ENCODE assay signal across 28 cellular contexts in the genomic region with DNA sequence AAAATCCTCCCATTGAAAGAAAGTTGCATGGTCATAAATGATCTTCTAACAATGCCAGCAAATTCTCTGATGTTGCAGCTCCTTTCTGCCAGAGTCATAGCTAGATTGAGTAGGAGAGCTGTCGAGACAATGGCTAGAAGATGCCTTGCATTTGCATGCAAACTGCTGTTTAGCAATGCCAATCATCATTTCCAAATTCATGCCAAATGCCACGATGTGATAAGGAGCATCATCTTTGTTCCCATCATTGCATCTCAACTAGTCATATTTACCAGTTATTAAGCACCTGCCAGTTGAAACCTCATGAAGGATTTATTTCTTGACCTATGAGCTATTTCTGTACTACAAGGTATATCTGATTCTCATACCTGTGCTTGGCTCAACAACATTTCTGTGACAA.
"Had no signal": no experiment of that assay in that cellular context is flagged by ENCODE, and none has a peak within 500 bp of the region (broad histone marks: within the 10 kb centered on the region; RNA-seq: fewer than 3 reads in every experiment).

No MANE protein-coding gene starts in this region.

- H3K27me3 ChIP-seq: stomach, suprapubic skin, testis, thyroid gland, tibial artery, tibial nerve, transverse colon, upper lobe of left lung, upper lobe of right lung, uterus, vagina had no signal

- FAIRE-seq: urothelium cell line had no signal

- H3K27me3 Mint-ChIP-seq: stimulated activated naive CD8-positive, alpha-beta T cell treated with anti-CD3 and anti-CD28 coated beads, Interleukin-15, amount 100 ng/mL, for 72 hours; stimulated activated naive CD8-positive, alpha-beta T cell treated with anti-CD3 and anti-CD28 coated beads, Interleukin-15, Interleukin-2, amounts not matched to agents 100 ng/mL and 50 ng/mL, for 24 hours had no signal

- H3K4me1 Mint-ChIP-seq: stimulated activated effector memory CD8-positive, alpha-beta T cell treated with anti-CD3 and anti-CD28 coated beads, Interleukin-12 subunit alpha, Interleukin-12 subunit beta, amount 100 ng/mL, for 72 hours; stimulated activated memory B cell treated with anti-CD40 and anti-IgM and Interleukin-4, amounts not matched to agents 10 μg/mL and 1 μg/mL and 100 μg/mL, for 72 hours; stimulated activated naive CD8-positive, alpha-beta T cell treated with anti-CD3 and anti-CD28 coated beads, Interleukin-15, amount 100 ng/mL, for 72 hours had no signal

- H3K9me3 Mint-ChIP-seq: stimulated activated effector memory CD8-positive, alpha-beta T cell treated with anti-CD3 and anti-CD28 coated beads, Interleukin-12 subunit alpha, Interleukin-12 subunit beta, amount 100 ng/mL, for 72 hours; stimulated activated memory B cell treated with anti-CD40 and anti-IgM and Interleukin-4, amounts not matched to agents 10 μg/mL and 1 μg/mL and 100 μg/mL, for 72 hours; stimulated activated naive B cell treated with anti-CD40 and anti-IgM and Interleukin-4, amounts not matched to agents 10 μg/mL and 1 μg/mL and 100 μg/mL, for 72 hours; stimulated activated naive CD8-positive, alpha-beta T cell treated with anti-CD3 and anti-CD28 coated beads, Interleukin-15, amount 100 ng/mL, for 72 hours; stimulated activated naive CD8-positive, alpha-beta T cell treated with anti-CD3 and anti-CD28 coated beads, Interleukin-15, Interleukin-2, amounts not matched to agents 100 ng/mL and 50 ng/mL, for 24 hours had no signal

- H3K36me3 ChIP-seq: stomach, suprapubic skin, thoracic aorta, thyroid gland, tibial artery, tibial nerve, transverse colon, upper lobe of left lung, upper lobe of right lung, uterus, vagina had no signal

- H3K27ac Mint-ChIP-seq: stimulated activated effector memory CD8-positive, alpha-beta T cell treated with anti-CD3 and anti-CD28 coated beads, Interleukin-12 subunit alpha, Interleukin-12 subunit beta, amount 100 ng/mL, for 72 hours; stimulated activated memory B cell treated with anti-CD40 and anti-IgM and Interleukin-4, amounts not matched to agents 10 μg/mL and 1 μg/mL and 100 μg/mL, for 72 hours; stimulated activated naive B cell treated with anti-CD40 and anti-IgM and Interleukin-4, amounts not matched to agents 10 μg/mL and 1 μg/mL and 100 μg/mL, for 72 hours; stimulated activated naive CD8-positive, alpha-beta T cell treated with anti-CD3 and anti-CD28 coated beads, Interleukin-15, amount 100 ng/mL, for 72 hours; stimulated activated naive CD8-positive, alpha-beta T cell treated with anti-CD3 and anti-CD28 coated beads, Interleukin-15, Interleukin-2, amounts not matched to agents 100 ng/mL and 50 ng/mL, for 24 hours had no signal

- H3K4me3 ChIP-seq: stomach, suprapubic skin, testis, thoracic aorta, thyroid gland, tibial artery, tibial nerve, transverse colon, upper lobe of left lung, upper lobe of right lung, uterus, vagina had no signal

- H3K36me3 Mint-ChIP-seq: stimulated activated effector memory CD8-positive, alpha-beta T cell treated with anti-CD3 and anti-CD28 coated beads, Interleukin-12 subunit alpha, Interleukin-12 subunit beta, amount 100 ng/mL, for 72 hours; stimulated activated memory B cell treated with anti-CD40 and anti-IgM and Interleukin-4, amounts not matched to agents 10 μg/mL and 1 μg/mL and 100 μg/mL, for 72 hours; stimulated activated naive B cell treated with anti-CD40 and anti-IgM and Interleukin-4, amounts not matched to agents 10 μg/mL and 1 μg/mL and 100 μg/mL, for 72 hours had no signal

- H3K9me3 ChIP-seq: stomach, suprapubic skin, testis, thoracic aorta, thyroid gland, tibial artery, tibial nerve, transverse colon, upper lobe of left lung, upper lobe of right lung, uterus, vagina had no signal

- H3K4me3 Mint-ChIP-seq: stimulated activated effector memory CD8-positive, alpha-beta T cell treated with anti-CD3 and anti-CD28 coated beads, Interleukin-12 subunit alpha, Interleukin-12 subunit beta, amount 100 ng/mL, for 72 hours; stimulated activated memory B cell treated with anti-CD40 and anti-IgM and Interleukin-4, amounts not matched to agents 10 μg/mL and 1 μg/mL and 100 μg/mL, for 72 hours; stimulated activated naive B cell treated with anti-CD40 and anti-IgM and Interleukin-4, amounts not matched to agents 10 μg/mL and 1 μg/mL and 100 μg/mL, for 72 hours; stimulated activated naive CD8-positive, alpha-beta T cell treated with anti-CD3 and anti-CD28 coated beads, Interleukin-15, amount 100 ng/mL, for 72 hours; stimulated activated naive CD8-positive, alpha-beta T cell treated with anti-CD3 and anti-CD28 coated beads, Interleukin-15, Interleukin-2, amounts not matched to agents 100 ng/mL and 50 ng/mL, for 24 hours had no signal

- DNase-seq: stimulated activated CD4-positive, alpha-beta T cell treated with anti-CD3 and anti-CD28 coated beads, Interleukin-2, amount 100 ng/mL, for 24 hours; stimulated activated CD4-positive, alpha-beta T cell treated with anti-CD3 and anti-CD28 coated beads, Interleukin-2, amount 100 ng/mL, for 48 hours; stimulated activated CD4-positive, alpha-beta T cell treated with anti-CD3 and anti-CD28 coated beads, Interleukin-4, amount 100 ng/mL, for 1 hour; stimulated activated CD4-positive, alpha-beta T cell treated with anti-CD3 and anti-CD28 coated beads, Interleukin-4, amount 100 ng/mL, for 24 hours; stimulated activated CD4-positive, alpha-beta T cell treated with anti-CD3 and anti-CD28 coated beads, Interleukin-4, amount 100 ng/mL, for 4 hours; stimulated activated CD8-positive, alpha-beta memory T cell treated with anti-CD3 and anti-CD28 coated beads, Interleukin-4, amount 100 ng/mL, for 48 hours; stimulated activated naive B cell treated with anti-CD40 and anti-IgM and Interleukin-4, amounts not matched to agents 10 μg/mL and 1 μg/mL and 100 μg/mL, for 72 hours; stimulated activated naive CD4-positive, alpha-beta T cell; stimulated activated naive CD4-positive, alpha-beta T cell treated with Interleukin-2 at 50 U/mL for 16 hours; stimulated activated naive CD8-positive, alpha-beta T cell treated with anti-CD3 and anti-CD28 coated beads, Interleukin-15, amount 100 ng/mL, for 72 hours; stimulated activated naive CD8-positive, alpha-beta T cell treated with anti-CD3 and anti-CD28 coated beads, Interleukin-15, Interleukin-2, amounts not matched to agents 100 U/mL and 50 U/mL, for 24 hours; stomach; substantia nigra; testis; thyroid gland; tibial artery; transverse colon; upper lobe of left lung; upper lobe of right lung; uterus had no signal

- H3K27ac ChIP-seq: stomach, suprapubic skin, testis, thoracic aorta, thyroid gland, tibial artery, tibial nerve, transverse colon, upper lobe of left lung, upper lobe of right lung, uterus had no signal

- H3K4me1 ChIP-seq: testis, uterus had no signal
